Comparison of ENCODE assay signal across 12 cellular contexts in the genomic region with DNA sequence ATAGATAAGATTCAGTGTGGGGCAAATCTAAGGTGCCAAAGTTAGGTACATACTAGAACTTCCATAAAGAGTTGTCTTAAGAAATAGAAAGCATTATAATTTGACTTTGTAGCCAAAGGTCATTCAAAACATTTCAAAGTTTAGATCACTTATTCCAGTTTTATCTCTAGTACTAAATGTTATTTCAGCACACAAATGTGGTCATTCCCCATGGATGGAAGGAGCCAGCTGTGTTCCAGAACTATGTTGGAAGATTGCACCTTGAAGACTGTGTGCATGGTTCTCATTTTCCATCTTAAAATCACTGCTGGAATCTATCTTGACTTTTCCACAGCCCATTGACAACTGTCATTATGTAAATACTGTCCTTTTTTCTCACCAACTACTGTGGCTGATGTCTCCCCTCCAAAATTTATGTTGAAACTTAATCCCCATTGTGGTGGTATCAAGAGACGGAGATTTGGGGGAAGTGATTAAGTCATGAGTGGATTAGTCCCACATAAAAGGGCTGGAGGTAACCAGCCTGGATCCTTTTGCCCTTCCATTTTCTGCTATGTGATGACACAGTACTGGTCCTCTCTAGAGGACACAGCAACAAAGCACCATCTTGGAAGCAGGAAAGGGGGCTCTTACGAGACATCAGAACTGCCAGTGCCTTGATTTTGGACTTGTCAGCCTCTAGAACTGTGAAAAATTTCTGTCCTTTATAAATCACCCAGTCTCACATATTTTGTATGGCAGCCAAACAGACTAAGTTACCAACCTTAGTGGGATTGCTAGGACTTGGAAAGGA. TPM values are rescaled to one million over a fixed set of nuclear protein-coding genes. Genes with fewer than 3 reads are reported as not detected.
DNase-seq lines count a peak whose midpoint lies in the region; ATAC-seq and TF ChIP-seq lines count a peak whose summit lies in the region.
"Had no signal": no experiment of that assay in that cellular context is flagged by ENCODE, and none has a peak within 500 bp of the region (broad histone marks: within the 10 kb centered on the region; RNA-seq: fewer than 3 reads in every experiment).

No MANE protein-coding gene starts in this region.

- DNase-seq in M059J (ENCODE audit: low read depth): peak; percentile 42
- DNase-seq in osteoblast (ENCODE audit: insufficient read length, low spot score, missing footprints): no peak
- DNase-seq in NCI-H2171 (lab: John Stamatoyannopoulos, UW): no peak
- no peak for DNase-seq in NCI-H526 treated with DMSO at 0.1 percent for 48 hours (lab: John Stamatoyannopoulos, UW)
- DNase-seq: amygdala, H7, midbrain, NCI-H2227 treated with DMSO at 0.1 percent for 48 hours had no signal

- H3K4me1 ChIP-seq in ACC112 (ENCODE audit: control insufficient read depth, insufficient read depth, low read length, unreplicated experiment) (peaks cover 92% of the 10 kb centered on the region), osteoblast (ENCODE audit: insufficient read depth, low read length) (peaks cover 42% of the 10 kb centered on the region)

- H3K27me3 ChIP-seq in ACC112 (ENCODE audit: insufficient read depth, low read length) (no peaks in the 10 kb centered on the region), osteoblast (ENCODE audit: insufficient read depth, low read length) (no peaks in the 10 kb centered on the region)

- H2AFZ ChIP-seq in ACC112 (ENCODE audit: low read length, unreplicated experiment) (no peak overlapping the region), osteoblast (ENCODE audit: low read length) (no peak overlapping the region)

- peak overlapping the region; percentile 70 for H3K27ac ChIP-seq in ACC112 (ENCODE audit: low read depth, low read length)
- peak overlapping the region; percentile 42 for H3K27ac ChIP-seq in osteoblast (ENCODE audit: low read depth, low read length)

- H3K79me2 ChIP-seq in ACC112 (ENCODE audit: control insufficient read depth, insufficient read depth, low read length, unreplicated experiment) (peaks cover 99% of the 10 kb centered on the region), osteoblast (ENCODE audit: insufficient read depth, low read length) (peaks cover 96% of the 10 kb centered on the region)

- no peaks in the 10 kb centered on the region for H3K27me3 Mint-ChIP-seq in dendritic cell treated with granulocyte-macrophage colony-stimulating factor and Interleukin-4, amounts not matched to agents 40 ng/mL and 50 ng/mL, for 4 days

- no peaks in the 10 kb centered on the region for H3K9me3 Mint-ChIP-seq in dendritic cell treated with granulocyte-macrophage colony-stimulating factor and Interleukin-4, amounts not matched to agents 40 ng/mL and 50 ng/mL, for 4 days

- H3K36me3 ChIP-seq in ACC112 (ENCODE audit: insufficient read depth, low read length) (peaks cover 61% of the 10 kb centered on the region), osteoblast (ENCODE audit: insufficient read depth, low read length) (peaks cover 17% of the 10 kb centered on the region)

- no peaks in the 10 kb centered on the region for H3K9me3 ChIP-seq in osteoblast (ENCODE audit: low read depth, low read length)

- H3K4me1 Mint-ChIP-seq in dendritic cell treated with granulocyte-macrophage colony-stimulating factor and Interleukin-4, amounts not matched to agents 40 ng/mL and 50 ng/mL, for 4 days (ENCODE audit: low read depth): peaks cover 72% of the 10 kb centered on the region

- TF ChIP-seq CTCF in osteoblast (IDR thresholded peaks at IDR 0.05; ENCODE audit: extremely low read depth, low read depth, low read length): no peak

- H4K20me1 ChIP-seq in osteoblast (ENCODE audit: insufficient read depth, low read length): peaks cover 13% of the 10 kb centered on the region

- no peak overlapping the region for H3K4me2 ChIP-seq in osteoblast (ENCODE audit: insufficient read depth, low read length)

- no peak overlapping the region for H3K4me3 Mint-ChIP-seq in dendritic cell treated with granulocyte-macrophage colony-stimulating factor and Interleukin-4, amounts not matched to agents 40 ng/mL and 50 ng/mL, for 4 days

- peak overlapping the region; percentile 81 for H3K27ac Mint-ChIP-seq in dendritic cell treated with granulocyte-macrophage colony-stimulating factor and Interleukin-4, amounts not matched to agents 40 ng/mL and 50 ng/mL, for 4 days

- peaks cover 59% of the 10 kb centered on the region for H3K36me3 Mint-ChIP-seq in dendritic cell treated with granulocyte-macrophage colony-stimulating factor and Interleukin-4, amounts not matched to agents 40 ng/mL and 50 ng/mL, for 4 days (ENCODE audit: low read depth)

- intact Hi-C loops in dendritic cell treated with granulocyte-macrophage colony-stimulating factor and Interleukin-4, amounts not matched to agents 40 ng/mL and 50 ng/mL, for 4 days (cut with micrococcal nuclease): no loop called here

- ATAC-seq in HG02852 (IDR thresholded peaks at IDR 0.05; ENCODE audit: unreplicated experiment): no peak
- no peak for ATAC-seq in GM18519 (IDR thresholded peaks at IDR 0.05; ENCODE audit: low FRiP score, unreplicated experiment)

- H3K4me3 ChIP-seq in ACC112 (ENCODE audit: low read depth, low read length): peak overlapping the region; percentile 22; the same call in 1 of the 2 replicates
- no peak overlapping the region for H3K4me3 ChIP-seq in osteoblast (ENCODE audit: insufficient read depth, low read length)

RNA-seq across cellular contexts. Expression of gene TGFBR2, which starts 24.0 kb away (rescaled TPM):
- 21.2 and 27.1 TPM in 2 replicates for total RNA-seq in M059J (2014; rRNA removed; shearing (Covaris generic))
- 118 and 162 TPM in 2 replicates for total RNA-seq in osteoblast
